Comparison of ENCODE assay signal across 1 cellular context in the genomic region with DNA sequence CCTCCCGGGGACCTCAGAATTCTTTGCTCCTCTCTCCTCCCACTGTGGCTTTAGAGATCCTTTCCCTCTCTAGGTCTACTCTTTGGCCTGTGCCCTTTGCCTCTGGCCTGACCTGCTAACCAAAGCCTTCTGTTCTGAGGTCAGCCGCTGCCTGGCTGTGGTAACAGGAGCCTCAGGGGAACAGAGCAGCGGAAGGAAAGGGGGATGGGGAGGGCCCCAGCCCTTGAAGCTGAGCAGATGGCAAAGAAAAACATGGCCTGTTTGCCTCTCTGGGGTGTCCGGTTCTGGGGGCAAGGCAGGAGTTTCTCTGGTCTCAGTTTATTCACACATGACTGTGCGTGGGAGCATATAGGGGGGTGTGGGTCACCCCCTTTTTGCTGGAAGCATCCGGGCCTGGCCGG.
A peak's percentile ranks its signal among the peaks of the same experiment; 100 is the strongest.
TF ChIP-seq lines count a peak whose summit lies in the region.

No MANE protein-coding gene starts in this region.

TF ChIP-seq in HepG2, 621 proteins besides CTCF, POLR2A, EP300 and RAD21 (continued from another document and continues in another):
- TF ChIP-seq, protein P1, sequence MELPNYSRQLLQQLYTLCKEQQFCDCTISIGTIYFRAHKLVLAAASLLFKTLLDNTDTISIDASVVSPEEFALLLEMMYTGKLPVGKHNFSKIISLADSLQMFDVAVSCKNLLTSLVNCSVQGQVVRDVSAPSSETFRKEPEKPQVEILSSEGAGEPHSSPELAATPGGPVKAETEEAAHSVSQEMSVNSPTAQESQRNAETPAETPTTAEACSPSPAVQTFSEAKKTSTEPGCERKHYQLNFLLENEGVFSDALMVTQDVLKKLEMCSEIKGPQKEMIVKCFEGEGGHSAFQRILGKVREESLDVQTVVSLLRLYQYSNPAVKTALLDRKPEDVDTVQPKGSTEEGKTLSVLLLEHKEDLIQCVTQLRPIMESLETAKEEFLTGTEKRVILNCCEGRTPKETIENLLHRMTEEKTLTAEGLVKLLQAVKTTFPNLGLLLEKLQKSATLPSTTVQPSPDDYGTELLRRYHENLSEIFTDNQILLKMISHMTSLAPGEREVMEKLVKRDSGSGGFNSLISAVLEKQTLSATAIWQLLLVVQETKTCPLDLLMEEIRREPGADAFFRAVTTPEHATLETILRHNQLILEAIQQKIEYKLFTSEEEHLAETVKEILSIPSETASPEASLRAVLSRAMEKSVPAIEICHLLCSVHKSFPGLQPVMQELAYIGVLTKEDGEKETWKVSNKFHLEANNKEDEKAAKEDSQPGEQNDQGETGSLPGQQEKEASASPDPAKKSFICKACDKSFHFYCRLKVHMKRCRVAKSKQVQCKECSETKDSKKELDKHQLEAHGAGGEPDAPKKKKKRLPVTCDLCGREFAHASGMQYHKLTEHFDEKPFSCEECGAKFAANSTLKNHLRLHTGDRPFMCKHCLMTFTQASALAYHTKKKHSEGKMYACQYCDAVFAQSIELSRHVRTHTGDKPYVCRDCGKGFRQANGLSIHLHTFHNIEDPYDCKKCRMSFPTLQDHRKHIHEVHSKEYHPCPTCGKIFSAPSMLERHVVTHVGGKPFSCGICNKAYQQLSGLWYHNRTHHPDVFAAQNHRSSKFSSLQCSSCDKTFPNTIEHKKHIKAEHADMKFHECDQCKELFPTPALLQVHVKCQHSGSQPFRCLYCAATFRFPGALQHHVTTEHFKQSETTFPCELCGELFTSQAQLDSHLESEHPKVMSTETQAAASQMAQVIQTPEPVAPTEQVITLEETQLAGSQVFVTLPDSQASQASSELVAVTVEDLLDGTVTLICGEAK (IDR thresholded peaks at IDR 0.05): no peak
- TF ChIP-seq, protein P1 (CRISPR knock-in tag; IDR thresholded peaks at IDR 0.05): no peak
- TF ChIP-seq HDAC6 (IDR thresholded peaks at IDR 0.05; ENCODE audit: low read depth, low read length) (no peak), ZNF350 (CRISPR knock-in tag; IDR thresholded peaks at IDR 0.05; ENCODE audit: borderline replicate concordance, low read depth) (peak; percentile 65; the same call in 1 of the 2 replicates), ZNF570 (CRISPR knock-in tag; IDR thresholded peaks at IDR 0.05; ENCODE audit: borderline replicate concordance) (no peak), MAFK (conservative IDR thresholded peaks at IDR 0.05 in 1 of 2, IDR thresholded peaks at IDR 0.05 in 1 of 2; ENCODE audit: low read length in 2 of 2) (no peak), ZNF326 (CRISPR knock-in tag; IDR thresholded peaks at IDR 0.05; ENCODE audit: borderline replicate concordance) (no peak), JUN (CRISPR knock-in tag; IDR thresholded peaks at IDR 0.05) (no peak), NR1H2 (CRISPR knock-in tag; IDR thresholded peaks at IDR 0.05; ENCODE audit: borderline replicate concordance, low read depth) (no peak), ELF3 (CRISPR knock-in tag; IDR thresholded peaks at IDR 0.05) (peak; percentile 77), ZNF24 (IDR thresholded peaks at IDR 0.05) (no peak), HMG20B (CRISPR knock-in tag; conservative IDR thresholded peaks at IDR 0.05) (peak; percentile 53; the same call in 1 of the 2 replicates), MAZ (IDR thresholded peaks at IDR 0.05; ENCODE audit: borderline replicate concordance, low read depth, low read length) (no peak), MAZ (CRISPR knock-in tag; IDR thresholded peaks at IDR 0.05; ENCODE audit: low read depth) (no peak), CEBPB (IDR thresholded peaks at IDR 0.05; ENCODE audit: borderline replicate concordance, low read depth, low read length) (no peak)
- TF ChIP-seq, protein P2, sequence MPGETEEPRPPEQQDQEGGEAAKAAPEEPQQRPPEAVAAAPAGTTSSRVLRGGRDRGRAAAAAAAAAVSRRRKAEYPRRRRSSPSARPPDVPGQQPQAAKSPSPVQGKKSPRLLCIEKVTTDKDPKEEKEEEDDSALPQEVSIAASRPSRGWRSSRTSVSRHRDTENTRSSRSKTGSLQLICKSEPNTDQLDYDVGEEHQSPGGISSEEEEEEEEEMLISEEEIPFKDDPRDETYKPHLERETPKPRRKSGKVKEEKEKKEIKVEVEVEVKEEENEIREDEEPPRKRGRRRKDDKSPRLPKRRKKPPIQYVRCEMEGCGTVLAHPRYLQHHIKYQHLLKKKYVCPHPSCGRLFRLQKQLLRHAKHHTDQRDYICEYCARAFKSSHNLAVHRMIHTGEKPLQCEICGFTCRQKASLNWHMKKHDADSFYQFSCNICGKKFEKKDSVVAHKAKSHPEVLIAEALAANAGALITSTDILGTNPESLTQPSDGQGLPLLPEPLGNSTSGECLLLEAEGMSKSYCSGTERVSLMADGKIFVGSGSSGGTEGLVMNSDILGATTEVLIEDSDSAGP (CRISPR knock-in tag; IDR thresholded peaks at IDR 0.05; ENCODE audit: borderline replicate concordance): peak; percentile 44; the same call in 1 of the 2 replicates
- TF ChIP-seq, protein P3, sequence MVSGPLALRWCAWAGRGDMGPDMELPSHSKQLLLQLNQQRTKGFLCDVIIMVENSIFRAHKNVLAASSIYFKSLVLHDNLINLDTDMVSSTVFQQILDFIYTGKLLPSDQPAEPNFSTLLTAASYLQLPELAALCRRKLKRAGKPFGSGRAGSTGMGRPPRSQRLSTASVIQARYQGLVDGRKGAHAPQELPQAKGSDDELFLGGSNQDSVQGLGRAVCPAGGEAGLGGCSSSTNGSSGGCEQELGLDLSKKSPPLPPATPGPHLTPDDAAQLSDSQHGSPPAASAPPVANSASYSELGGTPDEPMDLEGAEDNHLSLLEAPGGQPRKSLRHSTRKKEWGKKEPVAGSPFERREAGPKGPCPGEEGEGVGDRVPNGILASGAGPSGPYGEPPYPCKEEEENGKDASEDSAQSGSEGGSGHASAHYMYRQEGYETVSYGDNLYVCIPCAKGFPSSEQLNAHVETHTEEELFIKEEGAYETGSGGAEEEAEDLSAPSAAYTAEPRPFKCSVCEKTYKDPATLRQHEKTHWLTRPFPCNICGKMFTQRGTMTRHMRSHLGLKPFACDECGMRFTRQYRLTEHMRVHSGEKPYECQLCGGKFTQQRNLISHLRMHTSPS (CRISPR knock-in tag; IDR thresholded peaks at IDR 0.05; ENCODE audit: low read depth): peak; percentile 62; the same call in 1 of the 2 replicates
- TF ChIP-seq, protein P4, sequence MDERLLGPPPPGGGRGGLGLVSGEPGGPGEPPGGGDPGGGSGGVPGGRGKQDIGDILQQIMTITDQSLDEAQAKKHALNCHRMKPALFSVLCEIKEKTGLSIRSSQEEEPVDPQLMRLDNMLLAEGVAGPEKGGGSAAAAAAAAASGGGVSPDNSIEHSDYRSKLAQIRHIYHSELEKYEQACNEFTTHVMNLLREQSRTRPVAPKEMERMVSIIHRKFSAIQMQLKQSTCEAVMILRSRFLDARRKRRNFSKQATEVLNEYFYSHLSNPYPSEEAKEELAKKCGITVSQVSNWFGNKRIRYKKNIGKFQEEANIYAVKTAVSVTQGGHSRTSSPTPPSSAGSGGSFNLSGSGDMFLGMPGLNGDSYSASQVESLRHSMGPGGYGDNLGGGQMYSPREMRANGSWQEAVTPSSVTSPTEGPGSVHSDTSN (CRISPR knock-in tag; IDR thresholded peaks at IDR 0.05): peak; percentile 16; the same call in 1 of the 2 replicates
- TF ChIP-seq, protein P5, sequence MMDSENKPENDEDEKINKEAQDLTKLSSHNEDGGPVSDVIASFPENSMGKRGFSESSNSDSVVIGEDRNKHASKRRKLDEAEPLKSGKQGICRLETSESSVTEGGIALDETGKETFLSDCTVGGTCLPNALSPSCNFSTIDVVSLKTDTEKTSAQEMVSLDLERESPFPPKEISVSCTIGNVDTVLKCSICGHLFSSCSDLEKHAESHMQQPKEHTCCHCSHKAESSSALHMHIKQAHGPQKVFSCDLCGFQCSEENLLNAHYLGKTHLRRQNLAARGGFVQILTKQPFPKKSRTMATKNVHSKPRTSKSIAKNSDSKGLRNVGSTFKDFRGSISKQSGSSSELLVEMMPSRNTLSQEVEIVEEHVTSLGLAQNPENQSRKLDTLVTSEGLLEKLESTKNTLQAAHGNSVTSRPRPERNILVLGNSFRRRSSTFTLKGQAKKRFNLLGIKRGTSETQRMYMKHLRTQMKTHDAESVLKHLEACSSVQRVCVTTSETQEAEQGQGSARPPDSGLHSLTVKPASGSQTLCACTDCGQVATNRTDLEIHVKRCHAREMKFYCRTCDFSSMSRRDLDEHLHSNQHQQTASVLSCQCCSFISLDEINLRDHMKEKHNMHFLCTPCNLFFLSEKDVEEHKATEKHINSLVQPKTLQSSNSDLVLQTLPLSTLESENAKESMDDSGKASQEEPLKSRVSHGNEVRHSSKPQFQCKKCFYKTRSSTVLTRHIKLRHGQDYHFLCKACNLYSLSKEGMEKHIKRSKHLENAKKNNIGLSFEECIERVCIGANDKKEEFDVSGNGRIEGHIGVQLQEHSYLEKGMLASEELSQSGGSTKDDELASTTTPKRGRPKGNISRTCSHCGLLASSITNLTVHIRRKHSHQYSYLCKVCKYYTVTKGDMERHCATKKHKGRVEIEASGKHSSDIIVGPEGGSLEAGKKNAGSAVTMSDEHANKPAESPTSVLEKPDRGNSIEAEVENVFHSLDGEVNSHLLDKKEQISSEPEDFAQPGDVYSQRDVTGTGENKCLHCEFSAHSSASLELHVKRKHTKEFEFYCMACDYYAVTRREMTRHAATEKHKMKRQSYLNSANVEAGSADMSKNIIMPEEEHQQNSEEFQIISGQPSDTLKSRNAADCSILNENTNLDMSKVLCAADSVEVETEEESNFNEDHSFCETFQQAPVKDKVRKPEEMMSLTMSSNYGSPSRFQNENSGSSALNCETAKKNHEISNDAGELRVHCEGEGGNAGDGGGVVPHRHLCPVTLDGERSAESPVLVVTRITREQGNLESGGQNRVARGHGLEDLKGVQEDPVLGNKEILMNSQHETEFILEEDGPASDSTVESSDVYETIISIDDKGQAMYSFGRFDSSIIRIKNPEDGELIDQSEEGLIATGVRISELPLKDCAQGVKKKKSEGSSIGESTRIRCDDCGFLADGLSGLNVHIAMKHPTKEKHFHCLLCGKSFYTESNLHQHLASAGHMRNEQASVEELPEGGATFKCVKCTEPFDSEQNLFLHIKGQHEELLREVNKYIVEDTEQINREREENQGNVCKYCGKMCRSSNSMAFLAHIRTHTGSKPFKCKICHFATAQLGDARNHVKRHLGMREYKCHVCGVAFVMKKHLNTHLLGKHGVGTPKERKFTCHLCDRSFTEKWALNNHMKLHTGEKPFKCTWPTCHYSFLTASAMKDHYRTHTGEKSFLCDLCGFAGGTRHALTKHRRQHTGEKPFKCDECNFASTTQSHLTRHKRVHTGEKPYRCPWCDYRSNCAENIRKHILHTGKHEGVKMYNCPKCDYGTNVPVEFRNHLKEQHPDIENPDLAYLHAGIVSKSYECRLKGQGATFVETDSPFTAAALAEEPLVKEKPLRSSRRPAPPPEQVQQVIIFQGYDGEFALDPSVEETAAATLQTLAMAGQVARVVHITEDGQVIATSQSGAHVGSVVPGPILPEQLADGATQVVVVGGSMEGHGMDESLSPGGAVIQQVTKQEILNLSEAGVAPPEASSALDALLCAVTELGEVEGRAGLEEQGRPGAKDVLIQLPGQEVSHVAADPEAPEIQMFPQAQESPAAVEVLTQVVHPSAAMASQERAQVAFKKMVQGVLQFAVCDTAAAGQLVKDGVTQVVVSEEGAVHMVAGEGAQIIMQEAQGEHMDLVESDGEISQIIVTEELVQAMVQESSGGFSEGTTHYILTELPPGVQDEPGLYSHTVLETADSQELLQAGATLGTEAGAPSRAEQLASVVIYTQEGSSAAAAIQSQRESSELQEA (CRISPR knock-in tag; IDR thresholded peaks at IDR 0.05; ENCODE audit: not compliant biosample characterization): no peak
- TF ChIP-seq, protein P6, sequence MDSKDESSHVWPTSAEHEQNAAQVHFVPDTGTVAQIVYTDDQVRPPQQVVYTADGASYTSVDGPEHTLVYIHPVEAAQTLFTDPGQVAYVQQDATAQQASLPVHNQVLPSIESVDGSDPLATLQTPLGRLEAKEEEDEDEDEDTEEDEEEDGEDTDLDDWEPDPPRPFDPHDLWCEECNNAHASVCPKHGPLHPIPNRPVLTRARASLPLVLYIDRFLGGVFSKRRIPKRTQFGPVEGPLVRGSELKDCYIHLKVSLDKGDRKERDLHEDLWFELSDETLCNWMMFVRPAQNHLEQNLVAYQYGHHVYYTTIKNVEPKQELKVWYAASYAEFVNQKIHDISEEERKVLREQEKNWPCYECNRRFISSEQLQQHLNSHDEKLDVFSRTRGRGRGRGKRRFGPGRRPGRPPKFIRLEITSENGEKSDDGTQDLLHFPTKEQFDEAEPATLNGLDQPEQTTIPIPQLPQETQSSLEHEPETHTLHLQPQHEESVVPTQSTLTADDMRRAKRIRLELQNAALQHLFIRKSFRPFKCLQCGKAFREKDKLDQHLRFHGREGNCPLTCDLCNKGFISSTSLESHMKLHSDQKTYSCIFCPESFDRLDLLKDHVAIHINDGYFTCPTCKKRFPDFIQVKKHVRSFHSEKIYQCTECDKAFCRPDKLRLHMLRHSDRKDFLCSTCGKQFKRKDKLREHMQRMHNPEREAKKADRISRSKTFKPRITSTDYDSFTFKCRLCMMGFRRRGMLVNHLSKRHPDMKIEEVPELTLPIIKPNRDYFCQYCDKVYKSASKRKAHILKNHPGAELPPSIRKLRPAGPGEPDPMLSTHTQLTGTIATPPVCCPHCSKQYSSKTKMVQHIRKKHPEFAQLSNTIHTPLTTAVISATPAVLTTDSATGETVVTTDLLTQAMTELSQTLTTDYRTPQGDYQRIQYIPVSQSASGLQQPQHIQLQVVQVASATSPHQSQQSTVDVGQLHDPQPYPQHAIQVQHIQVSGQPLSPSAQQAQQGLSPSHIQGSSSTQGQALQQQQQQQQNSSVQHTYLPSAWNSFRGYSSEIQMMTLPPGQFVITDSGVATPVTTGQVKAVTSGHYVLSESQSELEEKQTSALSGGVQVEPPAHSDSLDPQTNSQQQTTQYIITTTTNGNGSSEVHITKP (CRISPR knock-in tag; IDR thresholded peaks at IDR 0.05; ENCODE audit: low read depth): no peak
